ENCODE assay signal across 1 cellular context in genomic region chr4:58514299-58514698, GRCh38.
TF ChIP-seq lines count a peak whose summit lies in the region.

No MANE protein-coding gene starts in this region.

TF ChIP-seq in GM12878, 131 proteins besides CTCF, POLR2A, EP300 and RAD21 (continued from another document):
- no peak for TF ChIP-seq USF2 (IDR thresholded peaks at IDR 0.05; ENCODE audit: borderline replicate concordance, low read depth, low read length)
- no peak for TF ChIP-seq FOXM1 (IDR thresholded peaks at IDR 0.05; ENCODE audit: low read depth, low read length)
- no peak for TF ChIP-seq ZNF217 (IDR thresholded peaks at IDR 0.05)
- no peak for TF ChIP-seq SMAD1 (IDR thresholded peaks at IDR 0.05; ENCODE audit: low read depth, partially characterized antibody)
- TF ChIP-seq SIX5 (IDR thresholded peaks at IDR 0.05; ENCODE audit: low read depth, low read length, severe bottlenecking) = no peak
